ENCODE assay signal across 9 cellular contexts in the genomic region with DNA sequence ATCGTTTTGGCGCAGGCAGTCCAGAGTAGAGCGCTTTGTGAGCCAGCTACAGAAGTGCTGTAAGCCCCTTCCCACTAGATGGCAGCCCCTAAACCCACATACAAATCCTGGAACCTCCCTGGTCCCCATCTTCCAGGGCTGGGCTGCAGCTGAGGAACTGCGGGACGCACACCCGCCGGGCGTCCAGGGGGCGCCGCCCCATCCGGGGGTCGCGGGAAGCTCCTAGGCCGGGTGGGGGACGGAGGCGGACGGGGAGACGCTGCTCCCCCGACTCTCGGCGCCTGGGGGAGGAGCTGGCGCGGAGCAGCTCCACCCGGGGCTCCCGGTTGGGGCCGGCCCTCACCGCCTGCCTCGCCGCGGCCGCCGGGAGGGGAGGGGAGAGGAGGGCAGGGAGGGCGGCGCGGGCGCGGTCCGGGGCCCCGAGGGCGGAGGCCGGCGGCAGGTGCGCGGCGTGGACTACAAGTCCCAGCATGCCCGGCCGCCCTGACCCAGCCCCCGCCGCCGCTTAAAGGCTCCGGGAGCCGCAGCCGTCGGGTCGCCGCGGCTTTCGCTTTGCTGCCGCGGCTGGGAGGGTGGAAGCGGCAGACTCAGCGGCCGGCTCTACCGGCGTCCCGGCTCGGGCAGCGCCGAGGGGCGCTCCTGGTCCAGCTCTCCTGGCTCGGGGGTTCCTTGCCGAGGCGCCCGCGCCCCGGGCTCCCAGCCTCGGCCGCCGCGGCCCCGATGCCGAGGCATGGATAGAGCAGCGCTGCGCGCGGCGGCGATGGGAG. TPM values are rescaled to one million over a fixed set of nuclear protein-coding genes. Genes with fewer than 3 reads are reported as not detected.
DNase-seq lines count a peak whose midpoint lies in the region; ATAC-seq, FAIRE-seq and TF ChIP-seq lines count a peak whose summit lies in the region.
"Had no signal": no experiment of that assay in that cellular context is flagged by ENCODE, and none has a peak within 500 bp of the region (broad histone marks: within the 10 kb centered on the region; RNA-seq: fewer than 3 reads in every experiment).

A gene (plus strand): TSS at position 535 of the 767 bp plus-strand sequence. CDS start 196 bp downstream, at position 731.

- no peak for FAIRE-seq in kidney (lab: Jason Lieb, UNC)

- DNase-seq in NCI-H1417 (lab: John Stamatoyannopoulos, UW), result peak; percentile 80 to 92 (median 91)
- no peak for DNase-seq in NCI-H1417 treated with DMSO at 0.1 percent for 48 hours (lab: John Stamatoyannopoulos, UW)
- peak; percentile 48 for DNase-seq in NCI-H2196 (lab: John Stamatoyannopoulos, UW; ENCODE audit: unreplicated experiment)
- DNase-seq in activated CD4-positive, CD25-positive, alpha-beta regulatory T cell treated with anti-CD3 and anti-CD28 coated beads, Interleukin-2, amount 50 U/mL, for 16 hours (ENCODE audit: low read depth, low spot score), result peak; percentile 68
- peak; percentile 79 for DNase-seq in central memory CD4-positive, alpha-beta T cell
- DNase-seq in kidney, result peak; percentile 95
- DNase-seq in stimulated activated CD4-positive, alpha-beta T cell treated with anti-CD3 and anti-CD28 coated beads, Interleukin-15, amount 100 ng/mL, for 1 hour (ENCODE audit: low read depth in 1 of 2, low spot score in 1 of 2), result peak; percentile 63 to 74

- H3K4me3 ChIP-seq in kidney (ENCODE audit: low read length in 2 of 2), result peak within 1 kb of the TSS; percentile 67 to 78

- peak within 1 kb of the TSS; percentile 67 to 89 for H3K9ac ChIP-seq in kidney (ENCODE audit: low read length in 2 of 2)

- H3K4me1 ChIP-seq in kidney (ENCODE audit: control insufficient read depth in 1 of 2, insufficient read depth in 1 of 2, low read depth in 1 of 2, low read length in 2 of 2), result peaks cover 25 to 28% of the 10 kb centered on the region in 2 donors

- H3K9me3 ChIP-seq in kidney (ENCODE audit: control insufficient read depth in 1 of 2, low read length in 2 of 2), result no peaks in the 10 kb centered on the region

- intact Hi-C loops in kidney (cut with DNase I), result loop anchor here (10.0 kb wide), 2 partner anchors 71 to 129 kb away; no protein-coding TSS in a partner anchor

- ATAC-seq in HG02970 (IDR thresholded peaks at IDR 0.05; ENCODE audit: low FRiP score, unreplicated experiment), result peak; percentile 86

- no peaks in the 10 kb centered on the region for H3K36me3 ChIP-seq in kidney (ENCODE audit: control insufficient read depth in 1 of 2, insufficient read depth in 2 of 2, low read length in 2 of 2)

- peak; percentile 43 for TF ChIP-seq CTCF in kidney (IDR thresholded peaks at IDR 0.05; ENCODE audit: borderline replicate concordance, extremely low read depth, insufficient read depth)

- H3K27ac ChIP-seq in kidney (ENCODE audit: low read depth in 2 of 2, low read length in 2 of 2), result peak within 1 kb of the TSS; percentile 65 to 76
- H3K27ac ChIP-seq: 22Rv1 had no signal

RNA-seq across cellular contexts. Expression of the gene that starts here (rescaled TPM):
- 97.3 TPM for total RNA-seq in kidney
- polyA plus RNA-seq in kidney (ENCODE audit: insufficient read depth, low read depth, low replicate concordance), result 11.7 TPM
